15 cellular contexts compared by ENCODE assay signal in genomic region chr3:14278799-14279705, GRCh38.
DNase-seq lines count a peak whose midpoint lies in the region; ATAC-seq and TF ChIP-seq lines count a peak whose summit lies in the region.
"Had no signal": no experiment of that assay in that cellular context is flagged by ENCODE, and none has a peak within 500 bp of the region (broad histone marks: within the 10 kb centered on the region; RNA-seq: fewer than 3 reads in every experiment).

No MANE protein-coding gene starts in this region.

- no peak overlapping the region for H2AFZ ChIP-seq in IMR-90 (replicated peaks; ENCODE audit: low read length, poor library complexity)

- TF ChIP-seq CTCF in IMR-90 (conservative IDR thresholded peaks at IDR 0.05; ENCODE audit: low read depth, low read length) (no peak), WERI-Rb-1 (IDR thresholded peaks at IDR 0.05; ENCODE audit: low read depth, low read length) (peak; percentile 67)

- no peak overlapping the region for H3K27ac ChIP-seq in IMR-90 (ENCODE audit: insufficient read depth, low read length)
- H3K27ac ChIP-seq in WERI-Rb-1, result no peak overlapping the region
- H3K27ac ChIP-seq in mesendoderm (ENCODE audit: low read depth, low read length), result peak overlapping the region; percentile 54
- H3K27ac ChIP-seq: colonic mucosa, tibial artery had no signal

- no peak overlapping the region for H2BK20ac ChIP-seq in IMR-90 (ENCODE audit: low read depth, low read length)

- intact Hi-C loops in IMR-90 (cut with micrococcal nuclease), result no loop called here

- no peaks in the 10 kb centered on the region for H3K79me2 ChIP-seq in mesendoderm (ENCODE audit: control insufficient read depth, insufficient read depth, low read length)

- peaks cover 4% of the 10 kb centered on the region for H3K27me3 ChIP-seq in IMR-90 (ENCODE audit: control insufficient read depth, insufficient read depth, low read length)
- H3K27me3 ChIP-seq in WERI-Rb-1 (ENCODE audit: insufficient read depth, low read depth, severe bottlenecking), result no peaks in the 10 kb centered on the region
- no peaks in the 10 kb centered on the region for H3K27me3 ChIP-seq in mesendoderm (ENCODE audit: insufficient read depth, low read length, poor library complexity)
- H3K27me3 ChIP-seq: colonic mucosa had no signal

- H3K36me3 ChIP-seq in ES-I3 (ENCODE audit: insufficient read depth, low read length) (no peaks in the 10 kb centered on the region), IMR-90 (ENCODE audit: control insufficient read depth, insufficient read depth, low read length) (no peaks in the 10 kb centered on the region), WERI-Rb-1 (no peaks in the 10 kb centered on the region), mesendoderm (ENCODE audit: control insufficient read depth, insufficient read depth, low read length) (no peaks in the 10 kb centered on the region)
- H3K36me3 ChIP-seq: colonic mucosa, tibial artery had no signal

- H2BK5ac ChIP-seq in IMR-90 (ENCODE audit: low read depth, low read length, poor library complexity, severe bottlenecking), result no peak overlapping the region
- peak overlapping the region; percentile 47 for H2BK5ac ChIP-seq in mesendoderm (ENCODE audit: low read length)

- H4K5ac ChIP-seq in IMR-90 (ENCODE audit: low read depth, low read length), result no peak overlapping the region
- no peak overlapping the region for H4K5ac ChIP-seq in mesendoderm (ENCODE audit: low read length)

- H2AK5ac ChIP-seq in IMR-90 (ENCODE audit: low read depth, low read length) (no peak overlapping the region), mesendoderm (ENCODE audit: low read length) (no peak overlapping the region)

- in situ Hi-C loops in IMR-90 (cut with MboI; ENCODE audit: low sequenced_read_pairs), result no loop called here

- WGBS in IMR-90 (ENCODE audit: extremely low coverage in 2 of 2, insufficient read length in 1 of 2), 2 experiments, result 58% methylated on average over 5 of the region's 13 CpGs; no CpG with 5 or more reads in 1 of the 2 experiments
- WGBS in mesendoderm (ENCODE audit: extremely low coverage, insufficient coverage, low lambda C conversion rate), result no CpG with 5 or more reads among the region's 13 CpGs

- H3K18ac ChIP-seq in IMR-90 (ENCODE audit: low read depth, low read length), result no peak overlapping the region
- peak overlapping the region; percentile 15 for H3K18ac ChIP-seq in mesendoderm (ENCODE audit: low read length)

- CTCF ChIA-PET in IMR-90 (lab: Yijun Ruan, JAX), result no interaction called here

- ATAC-seq in IMR-90 (ENCODE audit: low read depth), result no peak

- DNase-seq in IMR-90 (no peak), WERI-Rb-1 (peak; percentile 62), mesendoderm (peak; percentile 92), NCI-H1930 (lab: John Stamatoyannopoulos, UW) (no peak), NCI-H1436 treated with DMSO at 0.1 percent for 48 hours (lab: John Stamatoyannopoulos, UW) (no peak), COLO829 (ENCODE audit: low spot score) (no peak)
- DNase-seq: aorta; C1 segment of cervical spinal cord; colonic mucosa; DND-41; NCI-H1048; nucleus accumbens; stimulated activated CD4-positive, alpha-beta T cell treated with anti-CD3 and anti-CD28 coated beads, Interleukin-4, amount 100 ng/mL, for 24 hours; tibial artery had no signal

- H4K20me1 ChIP-seq in IMR-90 (ENCODE audit: insufficient read depth, low read length), result no peaks in the 10 kb centered on the region

- peak overlapping the region; percentile 19; the same call in 1 of the 2 replicates for H3K9ac ChIP-seq in ES-I3 (ENCODE audit: low read depth, low read length)
- H3K9ac ChIP-seq in IMR-90 (ENCODE audit: low read depth, low read length), result no peak overlapping the region
- H3K9ac ChIP-seq in mesendoderm (ENCODE audit: low read length), result no peak overlapping the region

- H3K4ac ChIP-seq in IMR-90 (ENCODE audit: low read depth, low read length), result no peak overlapping the region
- peak overlapping the region; percentile 66 for H3K4ac ChIP-seq in mesendoderm (ENCODE audit: low read depth, low read length)

- H2AK9ac ChIP-seq in IMR-90 (replicated peaks; ENCODE audit: low read depth, low read length, poor library complexity), result no peak overlapping the region

- TF ChIP-seq POLR2A in IMR-90 (IDR thresholded peaks at IDR 0.05; ENCODE audit: low read depth, low read length), result no peak

- POLR2A ChIA-PET in IMR-90 (lab: Charles Lee; ENCODE audit: unreplicated experiment), result no interaction called here

- H3K4me2 ChIP-seq in IMR-90 (ENCODE audit: low read depth, low read length) (no peak overlapping the region), mesendoderm (ENCODE audit: low read length) (no peak overlapping the region)

- H3K4me1 ChIP-seq in ES-I3 (ENCODE audit: insufficient read depth, low read length), result peaks cover 48% of the 10 kb centered on the region
- H3K4me1 ChIP-seq in IMR-90 (ENCODE audit: control insufficient read depth, insufficient read depth, low read length), result no peaks in the 10 kb centered on the region; the same call in 1 of the 2 replicates
- H3K4me1 ChIP-seq in mesendoderm (ENCODE audit: control insufficient read depth, low read depth, low read length), result peaks cover 6% of the 10 kb centered on the region
- H3K4me1 ChIP-seq: colonic mucosa, tibial artery had no signal

- H3K56ac ChIP-seq in IMR-90 (ENCODE audit: extremely low read depth, insufficient read depth, low read length) (no peak overlapping the region), mesendoderm (ENCODE audit: low read length) (peak overlapping the region; percentile 78)

- no peak overlapping the region for H3K4me3 ChIP-seq in IMR-90 (ENCODE audit: insufficient read depth, low read depth, low read length)
- no peak overlapping the region for H3K4me3 ChIP-seq in WERI-Rb-1 (ENCODE audit: low read depth, low read length)
- H3K4me3 ChIP-seq in mesendoderm (ENCODE audit: low read length), result no peak overlapping the region
- H3K4me3 ChIP-seq: colonic mucosa, tibial artery had no signal

- H3K79me1 ChIP-seq in IMR-90 (ENCODE audit: low read depth in 1 of 2, low read length in 2 of 2) (no peaks in the 10 kb centered on the region), mesendoderm (ENCODE audit: low read length) (no peaks in the 10 kb centered on the region)

- H3K9me3 ChIP-seq in ES-I3 (ENCODE audit: control insufficient read depth, insufficient read depth, low read length) (no peaks in the 10 kb centered on the region), IMR-90 (ENCODE audit: control insufficient read depth, insufficient read depth, low read length) (no peaks in the 10 kb centered on the region), WERI-Rb-1 (ENCODE audit: severe bottlenecking) (no peaks in the 10 kb centered on the region)
- H3K9me3 ChIP-seq: colonic mucosa, tibial artery had no signal

- H2BK120ac ChIP-seq in IMR-90 (ENCODE audit: low read depth, low read length) (no peak overlapping the region), mesendoderm (ENCODE audit: low read depth, low read length) (peak overlapping the region; percentile 13)

- peaks cover 10% of the 10 kb centered on the region; the same call in 1 of the 2 replicates for H3K9me1 ChIP-seq in IMR-90 (ENCODE audit: insufficient read depth, low read length)

- H4K8ac ChIP-seq in IMR-90 (ENCODE audit: low read depth in 2 of 2, low read length in 2 of 2), result no peak overlapping the region
- no peak overlapping the region for H4K8ac ChIP-seq in mesendoderm (ENCODE audit: low read depth, low read length)

- H2BK15ac ChIP-seq in IMR-90 (ENCODE audit: low read depth, low read length), result no peak overlapping the region
- no peak overlapping the region for H2BK15ac ChIP-seq in mesendoderm (replicated peaks; ENCODE audit: low read depth)

- no TSS peak for BruUV-seq in IMR-90 (replicated peaks; lab: Mats Ljungman, UMichigan)

- H3K23ac ChIP-seq in IMR-90 (ENCODE audit: low read depth, low read length) (no peak overlapping the region), mesendoderm (ENCODE audit: low read length) (no peak overlapping the region)

- no peak overlapping the region for H4K91ac ChIP-seq in IMR-90 (ENCODE audit: insufficient read depth, low read depth, low read length)

- dilution Hi-C loops in IMR-90 (cut with HindIII; ENCODE audit: low sequenced_read_pairs, unreplicated experiment), result no loop called here

- no peak overlapping the region for H3K14ac ChIP-seq in IMR-90 (replicated peaks; ENCODE audit: low read depth, low read length)

- TF ChIP-seq RAD21 in IMR-90 (IDR thresholded peaks at IDR 0.05; ENCODE audit: low read length), result no peak

TF ChIP-seq in IMR-90, 13 proteins besides CTCF, POLR2A, EP300 and RAD21:
- TF ChIP-seq MXI1 (IDR thresholded peaks at IDR 0.05; ENCODE audit: borderline replicate concordance, low read depth, low read length) (no peak), BHLHE40 (IDR thresholded peaks at IDR 0.05; ENCODE audit: low read depth, low read length) (no peak), MAFK (IDR thresholded peaks at IDR 0.05; ENCODE audit: low read depth, low read length) (peak; percentile 87), FOS (IDR thresholded peaks at IDR 0.05; ENCODE audit: low read depth, low read length) (no peak), SMC3 (IDR thresholded peaks at IDR 0.05; ENCODE audit: low read depth, low read length) (no peak), USF2 (IDR thresholded peaks at IDR 0.05; ENCODE audit: low read depth, low read length) (peak; percentile 16; the same call in 1 of the 2 replicates), NFE2L2 (IDR thresholded peaks at IDR 0.05; ENCODE audit: low read depth, low read length) (peak; percentile 65)

Comparison
In these comparisons a context has a peak if more than half of its experiments do, and no peak if none do; other contexts are left out.
1. DNase-seq: peak in WERI-Rb-1 (single experiment) and mesendoderm (single experiment); none in IMR-90 (single experiment), NCI-H1930 (0 of 2), NCI-H1436 treated with DMSO at 0.1 percent for 48 hours (single experiment) and COLO829 (single experiment).